ENCODE assay signal across 13 cellular contexts in the genomic region with DNA sequence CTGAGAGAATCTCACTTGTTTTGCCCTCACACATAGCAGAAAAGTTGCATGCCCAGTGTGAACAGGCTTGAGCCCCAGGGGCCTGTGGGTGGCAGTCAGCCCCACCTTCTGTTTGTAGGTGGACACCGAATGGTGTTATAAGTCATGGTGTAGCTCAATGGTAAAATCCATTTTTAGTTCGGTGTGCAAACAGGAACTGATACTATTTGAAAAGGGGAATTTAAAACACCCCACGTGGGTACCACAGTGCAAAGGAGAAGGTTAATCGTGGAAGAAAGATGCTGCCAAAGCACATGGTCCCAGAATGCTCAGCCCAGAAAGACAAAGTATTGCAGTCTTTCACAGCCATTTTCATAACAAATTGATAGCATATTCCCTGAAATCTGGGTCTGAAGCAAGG.
DNase-seq lines count a peak whose midpoint lies in the region; ATAC-seq and TF ChIP-seq lines count a peak whose summit lies in the region.
"Had no signal": no experiment of that assay in that cellular context is flagged by ENCODE, and none has a peak within 500 bp of the region (broad histone marks: within the 10 kb centered on the region; RNA-seq: fewer than 3 reads in every experiment).

No MANE protein-coding gene starts in this region.

- H3K4me2 ChIP-seq in OCI-LY7 (ENCODE audit: low read length), result peak overlapping the region; percentile 31; the same call in 1 of the 2 replicates

- H3K27me3 Mint-ChIP-seq in CD8-positive, alpha-beta memory T cell, result peaks cover 3 to 5% of the 10 kb centered on the region in 2 donors
- no peaks in the 10 kb centered on the region for H3K27me3 Mint-ChIP-seq in MCF 10A (ENCODE audit: insufficient read depth, unreplicated experiment)

- peaks cover 14% of the 10 kb centered on the region for H3K4me1 ChIP-seq in OCI-LY7 (ENCODE audit: insufficient read depth, low read length, poor library complexity, severe bottlenecking)
- H3K4me1 ChIP-seq in CD8-positive, alpha-beta memory T cell (ENCODE audit: insufficient read depth, low read length), result no peaks in the 10 kb centered on the region
- H3K4me1 ChIP-seq: Caco-2 had no signal

- CTCF ChIA-PET in OCI-LY7 (lab: Charles Lee; ENCODE audit: unreplicated experiment) (no interaction called here), MCF 10A (lab: Yijun Ruan, JAX) (no interaction called here)
- CTCF ChIA-PET in CD8-positive, alpha-beta memory T cell (lab: Charles Lee), result interaction anchor here (1.0 to 3.1 kb wide), 4 partner anchors 10 to 426 kb away, joined by 3 to 8 read pairs (median 4); no protein-coding TSS in a partner anchor

- H3K9me3 Mint-ChIP-seq in CD8-positive, alpha-beta memory T cell, result no peaks in the 10 kb centered on the region
- H3K9me3 Mint-ChIP-seq in MCF 10A (ENCODE audit: unreplicated experiment), result no peaks in the 10 kb centered on the region

- peaks cover 0 to 2% (median 0%) of the 10 kb centered on the region in 3 donors for H3K36me3 Mint-ChIP-seq in CD8-positive, alpha-beta memory T cell
- no peaks in the 10 kb centered on the region for H3K36me3 Mint-ChIP-seq in MCF 10A (ENCODE audit: insufficient read depth, unreplicated experiment)

- no peaks in the 10 kb centered on the region for H4K20me1 ChIP-seq in OCI-LY7 (ENCODE audit: insufficient read depth, low read length)

- H3K4me3 ChIP-seq in OCI-LY7 (ENCODE audit: low read depth, low read length, poor library complexity, severe bottlenecking), result no peak overlapping the region
- no peak overlapping the region for H3K4me3 ChIP-seq in CD8-positive, alpha-beta memory T cell (ENCODE audit: low read length)

- no peak overlapping the region for H3K27ac Mint-ChIP-seq in CD8-positive, alpha-beta memory T cell
- H3K27ac Mint-ChIP-seq in MCF 10A (ENCODE audit: low read depth, unreplicated experiment), result no peak overlapping the region

- BruUV-seq in OCI-LY7 (replicated peaks; lab: Mats Ljungman, UMichigan) (no TSS peak), MCF 10A (replicated peaks; lab: Mats Ljungman, UMichigan) (no TSS peak)

- no peak overlapping the region for H3K4me3 Mint-ChIP-seq in CD8-positive, alpha-beta memory T cell
- H3K4me3 Mint-ChIP-seq in MCF 10A (ENCODE audit: unreplicated experiment), result no peak overlapping the region

- H3K9me3 ChIP-seq in OCI-LY7 (ENCODE audit: low read length), result no peaks in the 10 kb centered on the region
- no peaks in the 10 kb centered on the region for H3K9me3 ChIP-seq in CD8-positive, alpha-beta memory T cell (ENCODE audit: low read length)
- H3K9me3 ChIP-seq: Caco-2 had no signal

- no peaks in the 10 kb centered on the region for H3K9me2 ChIP-seq in OCI-LY7 (ENCODE audit: insufficient read depth, low read length)

- intact Hi-C loops in OCI-LY7 (cut with micrococcal nuclease; ENCODE audit: unreplicated experiment) (no loop called here), MCF 10A (cut with micrococcal nuclease) (no loop called here)

- POLR2A ChIA-PET in OCI-LY7 (lab: Charles Lee) (interaction anchor here (0.6 to 2.6 kb wide), 2 partner anchors 31 to 76 kb away, joined by 4 to 7 read pairs; no protein-coding TSS in a partner anchor), MCF 10A (lab: Yijun Ruan, JAX) (no interaction called here)
- POLR2A ChIA-PET in CD8-positive, alpha-beta memory T cell (lab: Charles Lee), result no interaction called here

- peaks cover 10 to 13% (median 13%) of the 10 kb centered on the region in 3 donors for H3K4me1 Mint-ChIP-seq in CD8-positive, alpha-beta memory T cell
- no peaks in the 10 kb centered on the region for H3K4me1 Mint-ChIP-seq in MCF 10A (ENCODE audit: insufficient read depth, unreplicated experiment)

- no peaks in the 10 kb centered on the region for H3K79me2 ChIP-seq in OCI-LY7 (ENCODE audit: insufficient read depth, low read depth, low read length)

- peak overlapping the region; percentile 46; the same call in 1 of the 2 replicates for H2AFZ ChIP-seq in OCI-LY7 (ENCODE audit: low read length)

- peak; percentile 41 for DNase-seq in OCI-LY7 (ENCODE audit: low spot score)
- no peak for DNase-seq in NCI-H774 (lab: John Stamatoyannopoulos, UW)
- no peak for DNase-seq in CD8-positive, alpha-beta memory T cell
- DNase-seq in HCEC 1CT, result no peak
- DNase-seq in MCF 10A (ENCODE audit: unreplicated experiment), result no peak
- DNase-seq: activated CD4-positive, alpha-beta T cell treated with anti-CD3 and anti-CD28 coated beads for 48 hours; Caco-2; kidney glomerular epithelial cell; NCI-H1092 treated with DMSO at 0.1 percent for 48 hours; stimulated activated CD8-positive, alpha-beta memory T cell treated with anti-CD3 and anti-CD28 coated beads, Interleukin-4, amount 100 ng/mL, for 48 hours had no signal

- ATAC-seq in GM18508 (IDR thresholded peaks at IDR 0.05; ENCODE audit: insufficient read depth, unreplicated experiment) (peak; percentile 90), GM21423 (IDR thresholded peaks at IDR 0.05; ENCODE audit: unreplicated experiment) (peak; percentile 86), HG03097 (IDR thresholded peaks at IDR 0.05; ENCODE audit: low FRiP score, unreplicated experiment) (peak; percentile 67)

- H3K27me3 ChIP-seq in CD8-positive, alpha-beta memory T cell (ENCODE audit: insufficient read depth, low read length, poor library complexity, severe bottlenecking), result no peaks in the 10 kb centered on the region

- no peak overlapping the region for H3K27ac ChIP-seq in OCI-LY7 (ENCODE audit: low read depth, low read length, poor library complexity, severe bottlenecking)
- no peak overlapping the region for H3K27ac ChIP-seq in CD8-positive, alpha-beta memory T cell (ENCODE audit: low read depth, low read length)

- TF ChIP-seq CTCF in OCI-LY7 (conservative IDR thresholded peaks at IDR 0.05; ENCODE audit: low read length) (no peak), MCF 10A (IDR thresholded peaks at IDR 0.05; ENCODE audit: unreplicated experiment) (no peak)

- H3K36me3 ChIP-seq in OCI-LY7 (ENCODE audit: insufficient read depth, low read length), result no peaks in the 10 kb centered on the region
- no peaks in the 10 kb centered on the region for H3K36me3 ChIP-seq in CD8-positive, alpha-beta memory T cell (ENCODE audit: insufficient read depth, low read length)
